Comparison of ENCODE assay signal across 19 cellular contexts in genomic region chr10:73950155-73950554, GRCh38.
"Had no signal": no experiment of that assay in that cellular context is flagged by ENCODE, and none has a peak within 500 bp of the region (broad histone marks: within the 10 kb centered on the region; RNA-seq: fewer than 3 reads in every experiment).

No MANE protein-coding gene starts in this region.

- H3K4me3 Mint-ChIP-seq: activated CD8-positive, alpha-beta T cell treated with anti-CD3 and anti-CD28 coated beads for 36 hours; activated naive CD8-positive, alpha-beta T cell treated with anti-CD3 and anti-CD28 coated beads for 36 hours; activated T-helper 17 cell treated with anti-CD3 and anti-CD28 coated beads, Interleukin-2, amount 50 U/mL, for 72 hours; central memory CD8-positive, alpha-beta T cell; stimulated activated naive CD8-positive, alpha-beta T cell treated with anti-CD3 and anti-CD28 coated beads, Interleukin-15, amount 100 ng/mL, for 72 hours; T-helper 2 cell treated with Interferon-gamma antibody and Interleukin-4, amounts not matched to agents 5 μg/mL and 100 μg/mL, for 36 hours; type B pancreatic cell had no signal

- H3K36me3 ChIP-seq: brain microvascular endothelial cell, gastrocnemius medialis, heart left ventricle, SJSA1 had no signal

- H3K4me3 ChIP-seq: coronary artery, gastrocnemius medialis, heart left ventricle, SJSA1 had no signal

- H3K9me3 Mint-ChIP-seq: activated CD8-positive, alpha-beta T cell treated with anti-CD3 and anti-CD28 coated beads for 36 hours; activated naive CD8-positive, alpha-beta T cell treated with anti-CD3 and anti-CD28 coated beads for 36 hours; activated T-helper 17 cell treated with anti-CD3 and anti-CD28 coated beads, Interleukin-2, amount 50 U/mL, for 72 hours; central memory CD8-positive, alpha-beta T cell; stimulated activated naive CD8-positive, alpha-beta T cell treated with anti-CD3 and anti-CD28 coated beads, Interleukin-15, amount 100 ng/mL, for 72 hours; T-helper 2 cell treated with Interferon-gamma antibody and Interleukin-4, amounts not matched to agents 5 μg/mL and 100 μg/mL, for 36 hours; type B pancreatic cell had no signal

- H3K27ac Mint-ChIP-seq: activated CD8-positive, alpha-beta T cell treated with anti-CD3 and anti-CD28 coated beads for 36 hours; activated naive CD8-positive, alpha-beta T cell treated with anti-CD3 and anti-CD28 coated beads for 36 hours; activated T-helper 17 cell treated with anti-CD3 and anti-CD28 coated beads, Interleukin-2, amount 50 U/mL, for 72 hours; stimulated activated naive CD8-positive, alpha-beta T cell treated with anti-CD3 and anti-CD28 coated beads, Interleukin-15, amount 100 ng/mL, for 72 hours; T-helper 2 cell treated with Interferon-gamma antibody and Interleukin-4, amounts not matched to agents 5 μg/mL and 100 μg/mL, for 36 hours; type B pancreatic cell had no signal

- ATAC-seq: activated CD8-positive, alpha-beta T cell treated with anti-CD3 and anti-CD28 coated beads for 36 hours; activated T-helper 17 cell treated with anti-CD3 and anti-CD28 coated beads, Interleukin-2, amount 50 U/mL, for 72 hours; gastrocnemius medialis; left lobe of liver; stimulated activated naive CD8-positive, alpha-beta T cell treated with anti-CD3 and anti-CD28 coated beads, Interleukin-15, amount 100 ng/mL, for 72 hours had no signal

- H3K4me1 ChIP-seq: gastrocnemius medialis had no signal

- H3K27me3 Mint-ChIP-seq: activated CD8-positive, alpha-beta T cell treated with anti-CD3 and anti-CD28 coated beads for 36 hours; activated naive CD8-positive, alpha-beta T cell treated with anti-CD3 and anti-CD28 coated beads for 36 hours; activated T-helper 17 cell treated with anti-CD3 and anti-CD28 coated beads, Interleukin-2, amount 50 U/mL, for 72 hours; central memory CD8-positive, alpha-beta T cell; stimulated activated naive CD8-positive, alpha-beta T cell treated with anti-CD3 and anti-CD28 coated beads, Interleukin-15, amount 100 ng/mL, for 72 hours; type B pancreatic cell had no signal

- H3K27me3 ChIP-seq: brain microvascular endothelial cell, gastrocnemius medialis, heart left ventricle, SJSA1 had no signal

- DNase-seq: activated CD4-positive, alpha-beta T cell treated with anti-CD3 and anti-CD28 coated beads for 48 hours; activated CD4-positive, CD25-positive, alpha-beta regulatory T cell; activated CD8-positive, alpha-beta T cell treated with anti-CD3 and anti-CD28 coated beads for 36 hours; activated naive CD4-positive, alpha-beta T cell; activated naive CD8-positive, alpha-beta T cell treated with anti-CD3 and anti-CD28 coated beads for 36 hours; activated T-cell treated with anti-CD3 and anti-CD28 coated beads, Interleukin-2, amount 50 U/mL, for 1 hour; amygdala; brain microvascular endothelial cell; gastrocnemius medialis; posterior cingulate gyrus; stimulated activated naive CD8-positive, alpha-beta T cell treated with anti-CD3 and anti-CD28 coated beads, Interleukin-15, amount 100 ng/mL, for 72 hours had no signal

- H3K36me3 Mint-ChIP-seq: activated naive CD8-positive, alpha-beta T cell treated with anti-CD3 and anti-CD28 coated beads for 36 hours; type B pancreatic cell had no signal

- H3K9me3 ChIP-seq: gastrocnemius medialis, SJSA1 had no signal

- H3K27ac ChIP-seq: brain microvascular endothelial cell, SJSA1 had no signal
